ENCODE assay signal across 24 cellular contexts in the genomic region with DNA sequence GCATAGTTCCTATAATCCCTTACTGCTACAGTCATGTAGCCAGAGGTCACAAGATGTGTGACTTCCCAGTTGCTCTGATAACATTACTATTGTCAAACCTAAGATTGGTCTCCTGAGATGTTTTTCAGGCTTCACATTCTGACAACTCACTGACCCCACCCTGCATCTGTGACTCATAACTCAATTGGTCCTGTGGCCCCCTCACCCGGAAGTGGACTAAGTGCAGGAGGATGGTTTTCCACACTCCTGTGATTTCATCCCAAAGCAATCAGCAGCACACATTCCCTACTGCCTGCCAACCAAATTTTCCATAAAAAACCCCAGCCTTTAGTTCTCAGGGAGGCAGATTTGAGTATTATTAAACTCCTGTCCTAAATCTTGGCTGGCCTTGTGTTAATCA.
"Had no signal": no experiment of that assay in that cellular context is flagged by ENCODE, and none has a peak within 500 bp of the region (broad histone marks: within the 10 kb centered on the region; RNA-seq: fewer than 3 reads in every experiment).

No MANE protein-coding gene starts in this region.

- H3K36me3 ChIP-seq: breast epithelium, esophagus squamous epithelium, spleen, uterus, WERI-Rb-1 had no signal

- H3K9me3 Mint-ChIP-seq: activated CD4-positive, alpha-beta T cell treated with anti-CD3 and anti-CD28 coated beads, Interleukin-2, amount 10 ng/mL, durations not matched to agents 7 days and 5 days; activated naive CD8-positive, alpha-beta T cell treated with anti-CD3 and anti-CD28 coated beads for 36 hours had no signal

- H3K4me1 ChIP-seq: breast epithelium, esophagus squamous epithelium, spleen, testis, uterus had no signal

- H3K4me3 Mint-ChIP-seq: activated CD4-positive, alpha-beta T cell treated with anti-CD3 and anti-CD28 coated beads, Interleukin-2, amount 10 ng/mL, durations not matched to agents 7 days and 5 days; activated CD8-positive, alpha-beta T cell treated with anti-CD3 and anti-CD28 coated beads, Interleukin-2, amount 10 ng/mL, durations not matched to agents 7 days and 5 days; activated naive CD8-positive, alpha-beta T cell treated with anti-CD3 and anti-CD28 coated beads for 36 hours; central memory CD8-positive, alpha-beta T cell; effector memory CD8-positive, alpha-beta T cell; natural killer cell had no signal

- ATAC-seq: activated CD8-positive, alpha-beta T cell treated with anti-CD3 and anti-CD28 coated beads, Interleukin-2, amount 10 ng/mL, durations not matched to agents 7 days and 5 days; effector memory CD8-positive, alpha-beta T cell; left ventricle myocardium superior; natural killer cell had no signal

- H3K27me3 Mint-ChIP-seq: activated CD4-positive, alpha-beta T cell treated with anti-CD3 and anti-CD28 coated beads, Interleukin-2, amount 10 ng/mL, durations not matched to agents 7 days and 5 days; activated naive CD8-positive, alpha-beta T cell treated with anti-CD3 and anti-CD28 coated beads for 36 hours; central memory CD8-positive, alpha-beta T cell; effector memory CD8-positive, alpha-beta T cell; progenitor cell of endocrine pancreas had no signal

- H3K36me3 Mint-ChIP-seq: activated naive CD8-positive, alpha-beta T cell treated with anti-CD3 and anti-CD28 coated beads for 36 hours had no signal

- H3K27me3 ChIP-seq: breast epithelium, esophagus squamous epithelium, spleen, testis, uterus had no signal

- H3K27ac ChIP-seq: breast epithelium, esophagus squamous epithelium, spleen, testis, uterus, WERI-Rb-1 had no signal

- H3K27ac Mint-ChIP-seq: activated CD4-positive, alpha-beta T cell treated with anti-CD3 and anti-CD28 coated beads, Interleukin-2, amount 10 ng/mL, durations not matched to agents 7 days and 5 days; activated CD8-positive, alpha-beta T cell treated with anti-CD3 and anti-CD28 coated beads, Interleukin-2, amount 10 ng/mL, durations not matched to agents 7 days and 5 days; activated naive CD8-positive, alpha-beta T cell treated with anti-CD3 and anti-CD28 coated beads for 36 hours; activated T-helper 2 cell treated with anti-CD3 and anti-CD28 coated beads, Interferon-gamma antibody, Interleukin-2, Interleukin-4, amounts not matched to agents 10 μg/mL and 5 μg/mL and 100 μg/mL, durations not matched to agents 14 hours and 24 hours and 36 hours; effector memory CD8-positive, alpha-beta T cell; natural killer cell; progenitor cell of endocrine pancreas had no signal

- DNase-seq: activated CD4-positive, alpha-beta T cell treated with anti-CD3 and anti-CD28 coated beads, Interleukin-2, amount 10 ng/mL, durations not matched to agents 7 days and 5 days; activated CD4-positive, CD25-positive, alpha-beta regulatory T cell treated with anti-CD3 and anti-CD28 coated beads, Interleukin-2, amount 50 U/mL, for 72 hours; activated CD8-positive, alpha-beta T cell treated with anti-CD3 and anti-CD28 coated beads, Interleukin-2, amount 10 ng/mL, durations not matched to agents 7 days and 5 days; activated naive CD4-positive, alpha-beta T cell; activated naive CD8-positive, alpha-beta T cell treated with anti-CD3 and anti-CD28 coated beads for 36 hours; activated T-cell treated with anti-CD3 and anti-CD28 coated beads, Interleukin-2, amount 50 U/mL, for 1 hour; effector memory CD8-positive, alpha-beta T cell; esophagus squamous epithelium; head of caudate nucleus; hypothalamus; left ventricle myocardium superior; midbrain; natural killer cell; spleen; stimulated activated CD4-positive, alpha-beta T cell treated with anti-CD3 and anti-CD28 coated beads, Interleukin-4, amount 100 ng/mL, for 1 hour; stimulated activated naive CD4-positive, alpha-beta T cell; testis; trophoblast cell; uterus; WERI-Rb-1 had no signal

- H3K4me3 ChIP-seq: breast epithelium, esophagus squamous epithelium, spleen, testis, uterus had no signal

- H3K4me1 Mint-ChIP-seq: activated CD4-positive, alpha-beta T cell treated with anti-CD3 and anti-CD28 coated beads, Interleukin-2, amount 10 ng/mL, durations not matched to agents 7 days and 5 days; activated naive CD8-positive, alpha-beta T cell treated with anti-CD3 and anti-CD28 coated beads for 36 hours; central memory CD8-positive, alpha-beta T cell; natural killer cell had no signal
